8 cellular contexts compared by ENCODE assay signal in the genomic region with DNA sequence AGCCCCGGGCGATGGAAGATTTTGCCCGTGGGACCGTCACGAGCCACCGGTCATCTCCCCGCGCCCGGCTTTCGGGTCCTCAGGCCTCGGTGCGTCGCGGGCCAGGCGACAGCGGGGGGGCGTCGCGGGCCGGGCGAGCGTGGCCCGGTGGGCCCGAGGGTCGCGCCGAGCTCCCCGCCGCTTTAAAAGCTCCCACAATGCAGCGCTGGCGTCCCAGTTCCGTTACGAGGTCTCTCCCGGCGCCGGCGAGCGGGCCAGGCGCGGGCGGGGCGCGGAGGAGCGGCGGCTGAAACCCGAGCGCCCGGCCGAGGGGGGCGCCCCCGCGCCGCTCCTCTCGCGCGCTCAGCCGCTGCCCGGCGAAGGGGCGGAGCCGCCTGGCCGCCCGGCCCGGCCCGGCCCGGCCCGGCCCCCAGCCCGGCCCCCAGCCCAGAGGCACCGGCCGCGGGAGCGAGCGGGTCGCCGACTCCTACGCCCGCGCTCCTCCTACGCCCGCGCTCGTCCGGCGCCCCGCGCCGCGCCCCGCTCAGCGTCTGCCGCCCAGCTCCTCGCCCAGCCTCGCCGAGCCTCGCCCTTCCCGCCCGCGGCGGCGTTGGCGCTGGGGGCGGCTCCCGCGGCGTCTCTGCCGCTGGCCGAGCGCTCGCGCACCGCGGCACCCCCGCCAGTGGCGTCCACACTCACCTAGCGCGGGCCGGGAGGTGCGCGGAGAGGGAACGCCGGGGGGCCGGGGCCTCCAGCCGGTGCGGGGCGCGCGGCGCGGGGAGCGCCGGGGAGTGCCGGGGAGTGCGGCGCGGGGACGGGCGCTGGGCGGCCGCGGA. TPM values are rescaled to one million over a fixed set of nuclear protein-coding genes. Genes with fewer than 3 reads are reported as not detected.
DNase-seq lines count a peak whose midpoint lies in the region; ATAC-seq and TF ChIP-seq lines count a peak whose summit lies in the region.

A gene with protein sequence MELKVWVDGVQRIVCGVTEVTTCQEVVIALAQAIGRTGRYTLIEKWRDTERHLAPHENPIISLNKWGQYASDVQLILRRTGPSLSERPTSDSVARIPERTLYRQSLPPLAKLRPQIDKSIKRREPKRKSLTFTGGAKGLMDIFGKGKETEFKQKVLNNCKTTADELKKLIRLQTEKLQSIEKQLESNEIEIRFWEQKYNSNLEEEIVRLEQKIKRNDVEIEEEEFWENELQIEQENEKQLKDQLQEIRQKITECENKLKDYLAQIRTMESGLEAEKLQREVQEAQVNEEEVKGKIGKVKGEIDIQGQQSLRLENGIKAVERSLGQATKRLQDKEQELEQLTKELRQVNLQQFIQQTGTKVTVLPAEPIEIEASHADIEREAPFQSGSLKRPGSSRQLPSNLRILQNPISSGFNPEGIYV (plus strand): TSS at position 429 of the 815 bp plus-strand sequence. CDS start 96,662 bp downstream, outside the sequence.

- no peaks in the 10 kb centered on the region for H3K36me3 ChIP-seq in CD8-positive, alpha-beta T cell (ENCODE audit: insufficient read depth, low read length)
- H3K36me3 ChIP-seq in heart right ventricle (peaks cover 0 to 25% (median 0%) of the 10 kb centered on the region in 9 donors), ovary (no peaks in the 10 kb centered on the region)

- peak; percentile 14 for ATAC-seq in CD8-positive, alpha-beta T cell
- peak; percentile 87 for ATAC-seq in GM19025 (IDR thresholded peaks at IDR 0.05; ENCODE audit: low read depth, unreplicated experiment)
- peak; percentile 91 for ATAC-seq in HG03108 (IDR thresholded peaks at IDR 0.05; ENCODE audit: unreplicated experiment)
- peak; percentile 82 to 94 (median 92) for ATAC-seq in heart right ventricle

- no peak within 1 kb of the TSS for H3K27ac Mint-ChIP-seq in CD8-positive, alpha-beta T cell

- POLR2A ChIA-PET in CD8-positive, alpha-beta T cell (lab: Charles Lee): no interaction called here

- no peaks in the 10 kb centered on the region for H3K9me3 Mint-ChIP-seq in CD8-positive, alpha-beta T cell

- WGBS in heart right ventricle, 2 donors: 0% methylated on average over 85 to 138 of the region's 140 CpGs
- 0 to 1% (median 0%) methylated on average over 25 to 140 of the region's 140 CpGs for WGBS in ovary, 3 donors

- H3K4me1 ChIP-seq in CD8-positive, alpha-beta T cell (ENCODE audit: insufficient read depth, low read length): peaks cover 7% of the 10 kb centered on the region
- peaks cover 0 to 43% (median 17%) of the 10 kb centered on the region in 9 donors for H3K4me1 ChIP-seq in heart right ventricle
- peaks cover 4% of the 10 kb centered on the region for H3K4me1 ChIP-seq in ovary (ENCODE audit: insufficient read depth)

- no peaks in the 10 kb centered on the region for H3K36me3 Mint-ChIP-seq in CD8-positive, alpha-beta T cell

- H3K4me1 Mint-ChIP-seq in CD8-positive, alpha-beta T cell (ENCODE audit: low read depth): peaks cover 19% of the 10 kb centered on the region

- H3K27me3 ChIP-seq in CD8-positive, alpha-beta T cell (ENCODE audit: insufficient read depth, low read length): peaks cover 6% of the 10 kb centered on the region
- peaks cover 0 to 36% (median 0%) of the 10 kb centered on the region in 7 donors for H3K27me3 ChIP-seq in heart right ventricle
- H3K27me3 ChIP-seq in ovary: no peaks in the 10 kb centered on the region

- no peaks in the 10 kb centered on the region for H3K9me3 ChIP-seq in CD8-positive, alpha-beta T cell (ENCODE audit: low read length)
- H3K9me3 ChIP-seq in heart right ventricle (no peaks in the 10 kb centered on the region), ovary (no peaks in the 10 kb centered on the region)

- intact Hi-C loops in CD8-positive, alpha-beta T cell (cut with DNase I, micrococcal nuclease): no loop called here
- intact Hi-C loops in heart right ventricle (cut with DNase I): loop anchor here in 8 of 10 donors (2.0 to 10.0 kb wide), 9 partner anchors 54 to 521 kb away; a partner anchor contains a TSS
- intact Hi-C loops in ovary (cut with DNase I): loop anchor here in 1 of 4 donors (5.0 kb wide), 1 partner anchor 69 kb away; no protein-coding TSS in a partner anchor

- peaks cover 56% of the 10 kb centered on the region for H3K27me3 Mint-ChIP-seq in CD8-positive, alpha-beta T cell (ENCODE audit: low read depth)

- H3K27ac ChIP-seq in CD8-positive, alpha-beta T cell (ENCODE audit: low read depth, low read length): no peak within 1 kb of the TSS
- H3K27ac ChIP-seq in heart right ventricle (peak within 1 kb of the TSS; percentile 88 to 99 (median 93)), ovary (peak within 1 kb of the TSS; percentile 94 to 97)

- H3K4me3 Mint-ChIP-seq in CD8-positive, alpha-beta T cell: peak within 1 kb of the TSS; percentile 65

- H3K4me3 ChIP-seq in CD8-positive, alpha-beta T cell (ENCODE audit: low read depth, low read length): peak within 1 kb of the TSS; percentile 46
- H3K4me3 ChIP-seq in heart right ventricle (peak within 1 kb of the TSS; percentile 68 to 94 (median 81)), ovary (peak within 1 kb of the TSS; percentile 55)

- no peak for TF ChIP-seq EP300 in ovary (IDR thresholded peaks at IDR 0.05)

- DNase-seq in CD8-positive, alpha-beta T cell: no peak
- peak; percentile 77 for DNase-seq in NCI-H774 (lab: John Stamatoyannopoulos, UW)
- DNase-seq in anterior cingulate cortex (lab: John Stamatoyannopoulos, UW): peak in 51 of 58 donors; percentile 27 to 84 (median 67)
- peak; percentile 79 to 83 for DNase-seq in heart right ventricle
- DNase-seq in ovary: peak; percentile 77 to 88 (median 85)
- no peak for DNase-seq in RKO (ENCODE audit: low spot score)

- CTCF ChIA-PET in CD8-positive, alpha-beta T cell (lab: Charles Lee): no interaction called here

- TF ChIP-seq CTCF in CD8-positive, alpha-beta T cell (IDR thresholded peaks at IDR 0.05): no peak
- TF ChIP-seq CTCF in heart right ventricle (IDR thresholded peaks at IDR 0.05) (peak in 1 of 9 donors; percentile 26), ovary (IDR thresholded peaks at IDR 0.05) (peak in 2 of 3 donors; percentile 7 to 8)

- peak; percentile 35 for TF ChIP-seq POLR2A in ovary (IDR thresholded peaks at IDR 0.05)

RNA-seq across cellular contexts. Expression of the gene that starts here (rescaled TPM):
- total RNA-seq in CD8-positive, alpha-beta T cell: under 1 TPM; 0.08 to 0.31 TPM
- 10 to 100 TPM; 18.8 to 43.9 (median 29.3) TPM for total RNA-seq in heart right ventricle
- 1 to 10 TPM; 5.7 to 6.0 TPM for polyA plus RNA-seq in heart right ventricle
- total RNA-seq in ovary: 100 to 1,000 TPM in 3 of 7 donors, 10 to 100 TPM in 4; 60.3 to 134 (median 99.5) TPM
- polyA plus RNA-seq in ovary: 10 to 100 TPM; 16.5 to 28.2 TPM

Comparison
In these comparisons a context has a peak if more than half of its experiments do, and no peak if none do; other contexts are left out.
1. RNA of the gene that starts here (total RNA-seq): 60.3 to 134 TPM in ovary and 18.8 to 43.9 TPM in heart right ventricle; 0.08 to 0.31 TPM in CD8-positive, alpha-beta T cell; every median in the first group is over 10 times any median in the second.
2. Peak in ATAC-seq and H3K4me3 ChIP-seq in CD8-positive, alpha-beta T cell; RNA of the gene not detected or under 1 TPM.
3. ATAC-seq: peak in every context shown above with its lines; median percentile 92 in heart right ventricle; 91 in HG03108; 87 in GM19025; 14 in CD8-positive, alpha-beta T cell.
4. DNase-seq: peak in NCI-H774 (single experiment), anterior cingulate cortex (51 of 58), heart right ventricle (2 of 2) and ovary (5 of 5); none in CD8-positive, alpha-beta T cell (0 of 7) and RKO (single experiment).
5. intact Hi-C loops: an anchor here in heart right ventricle (2.0 to 10.0 kb wide); none called in CD8-positive, alpha-beta T cell.
6. Peak in every context shown above with its lines, with median percentiles within 50 percentile points of each other: H3K4me3 ChIP-seq.